ENCODE assay signal across 21 cellular contexts in the genomic region with DNA sequence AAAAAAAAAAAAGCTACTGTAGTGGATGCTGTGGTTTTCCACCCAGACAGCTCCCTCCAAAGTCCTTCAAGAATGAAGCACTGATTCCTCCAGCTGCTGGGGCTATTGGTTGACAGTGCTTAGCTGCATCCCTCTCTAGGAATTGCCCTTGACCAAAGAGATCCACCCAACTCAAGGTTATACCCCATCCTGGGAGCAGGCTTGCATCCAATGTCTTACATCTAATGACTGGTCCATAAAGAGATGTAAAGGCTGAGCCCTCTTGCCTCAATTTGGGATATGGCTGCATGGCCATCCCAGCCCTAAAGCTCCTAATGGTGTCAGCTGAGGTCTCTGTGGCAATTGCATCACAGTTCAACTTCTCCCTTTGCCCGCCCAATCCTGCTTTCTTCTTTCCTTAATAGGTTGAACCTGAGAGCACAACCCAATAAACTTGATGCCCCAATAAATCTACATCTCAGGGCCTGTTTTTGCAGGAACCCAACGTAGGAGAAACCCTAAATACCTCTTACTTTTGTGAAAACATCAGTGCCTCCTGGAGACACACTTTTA. TPM values are rescaled to one million over a fixed set of nuclear protein-coding genes. Genes with fewer than 3 reads are reported as not detected.
"Had no signal": no experiment of that assay in that cellular context is flagged by ENCODE, and none has a peak within 500 bp of the region (broad histone marks: within the 10 kb centered on the region; RNA-seq: fewer than 3 reads in every experiment).

No MANE protein-coding gene starts in this region.

- H3K4me3 Mint-ChIP-seq: activated naive CD4-positive, alpha-beta T cell treated with anti-CD3 and anti-CD28 coated beads for 36 hours; activated T-cell treated with anti-CD3 and anti-CD28 coated beads, Interleukin-2, amount 50 U/mL, for 4 hours; central memory CD8-positive, alpha-beta T cell; naive thymus-derived CD4-positive, alpha-beta T cell had no signal

- DNase-seq: activated CD4-positive, alpha-beta T cell treated with anti-CD3 and anti-CD28 coated beads, Interleukin-2, amount 50 U/mL, for 1 hour; activated CD8-positive, alpha-beta memory T cell treated with anti-CD3 and anti-CD28 coated beads, Interleukin-2, amount 50 U/mL, for 4 hours; activated naive CD4-positive, alpha-beta T cell treated with anti-CD3 and anti-CD28 coated beads for 36 hours; activated T-cell treated with anti-CD3 and anti-CD28 coated beads, Interleukin-2, amount 50 U/mL, for 4 hours; brain microvascular endothelial cell; heart left ventricle; kidney; left ventricle myocardium inferior; naive thymus-derived CD4-positive, alpha-beta T cell; retina; stimulated activated CD4-positive, alpha-beta T cell treated with anti-CD3 and anti-CD28 coated beads, Interleukin-12 subunit alpha, Interleukin-12 subunit beta, amount 100 ng/mL, for 4 hours; stimulated activated CD4-positive, alpha-beta T cell treated with anti-CD3 and anti-CD28 coated beads, Interleukin-1b, Interleukin-23, amount 100 ng/mL, for 48 hours; stimulated activated CD8-positive, alpha-beta memory T cell treated with anti-CD3 and anti-CD28 coated beads, Interleukin-4, amount 100 ng/mL, for 48 hours; stimulated activated naive CD4-positive, alpha-beta T cell; upper lobe of left lung had no signal

- H3K27ac ChIP-seq: brain microvascular endothelial cell, coronary artery, gastroesophageal sphincter, heart left ventricle, left ventricle myocardium inferior, parathyroid adenoma, upper lobe of left lung had no signal

- H3K4me1 ChIP-seq: parathyroid adenoma had no signal

- H3K9me3 Mint-ChIP-seq: activated naive CD4-positive, alpha-beta T cell treated with anti-CD3 and anti-CD28 coated beads for 36 hours; activated T-cell treated with anti-CD3 and anti-CD28 coated beads, Interleukin-2, amount 50 U/mL, for 4 hours; central memory CD8-positive, alpha-beta T cell had no signal

- H3K79me2 ChIP-seq: parathyroid adenoma had no signal

- H3K4me3 ChIP-seq: coronary artery, gastroesophageal sphincter, heart left ventricle, left ventricle myocardium inferior, upper lobe of left lung had no signal

- H3K36me3 ChIP-seq: brain microvascular endothelial cell, gastroesophageal sphincter, heart left ventricle, left ventricle myocardium inferior, upper lobe of left lung had no signal

- H2AFZ ChIP-seq: parathyroid adenoma had no signal

- H3K27ac Mint-ChIP-seq: activated naive CD4-positive, alpha-beta T cell treated with anti-CD3 and anti-CD28 coated beads for 36 hours; naive thymus-derived CD4-positive, alpha-beta T cell had no signal

- ATAC-seq: activated CD4-positive, CD25-positive, alpha-beta regulatory T cell treated with anti-CD3 and anti-CD28 coated beads, Interleukin-2, amount 50 U/mL, for 24 hours; activated T-cell treated with anti-CD3 and anti-CD28 coated beads, Interleukin-2, amount 50 U/mL, for 4 hours; esophagus mucosa; gastroesophageal sphincter; heart left ventricle; naive thymus-derived CD4-positive, alpha-beta T cell had no signal

- H3K9me3 ChIP-seq: gastroesophageal sphincter, heart left ventricle, left ventricle myocardium inferior had no signal

- H3K9ac ChIP-seq: parathyroid adenoma had no signal

RNA-seq across cellular contexts. Expression of gene GPR37, which starts 4.4 kb away (rescaled TPM):
- total RNA-seq: activated naive CD4-positive, alpha-beta T cell treated with anti-CD3 and anti-CD28 coated beads for 36 hours; activated T-cell treated with anti-CD3 and anti-CD28 coated beads, Interleukin-2, amount 50 U/mL, for 4 hours; left ventricle myocardium inferior; naive thymus-derived CD4-positive, alpha-beta T cell had no signal
